ENCODE assay signal across 17 cellular contexts in the genomic region with DNA sequence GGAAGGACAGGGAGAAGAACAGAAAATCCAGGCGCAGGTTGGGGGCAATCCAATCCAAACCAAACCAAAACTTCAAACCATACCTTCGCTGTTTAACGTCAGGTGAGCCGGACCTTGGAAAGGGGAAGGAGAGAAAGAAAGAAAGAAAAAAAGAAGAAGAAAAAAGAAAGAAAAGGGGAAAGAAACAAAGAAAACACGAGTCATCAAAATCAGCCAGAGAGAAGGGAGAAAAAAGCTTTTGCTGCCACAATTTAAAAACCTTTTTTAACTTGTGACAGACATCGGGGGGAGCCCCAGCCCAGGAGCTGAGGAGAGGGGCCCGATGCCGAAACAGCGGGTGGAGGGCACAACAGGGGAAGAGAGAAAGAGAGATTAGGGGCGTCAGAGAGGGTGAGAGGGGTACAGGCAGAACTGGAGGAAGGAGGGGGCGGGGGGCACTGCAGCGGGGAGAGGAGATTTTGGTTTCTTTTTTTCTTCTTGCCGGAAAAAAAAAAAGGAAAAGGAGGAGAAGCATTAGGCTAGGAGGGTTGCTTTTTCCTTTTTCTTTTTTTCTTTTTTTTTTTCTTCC. TPM values are rescaled to one million over a fixed set of nuclear protein-coding genes. Genes with fewer than 3 reads are reported as not detected.
A peak's percentile ranks its signal among the peaks of the same experiment; 100 is the strongest.
DNase-seq lines count a peak whose midpoint lies in the region; ATAC-seq and TF ChIP-seq lines count a peak whose summit lies in the region.
"Had no signal": no experiment of that assay in that cellular context is flagged by ENCODE, and none has a peak within 500 bp of the region (broad histone marks: within the 10 kb centered on the region; RNA-seq: fewer than 3 reads in every experiment).

No MANE protein-coding gene starts in this region.

- POLR2A ChIA-PET in activated CD8-positive, alpha-beta T cell treated with anti-CD3 and anti-CD28 coated beads for 36 hours (lab: Charles Lee), result interaction anchor here (0.6 kb wide), 1 partner anchor 54 kb away, joined by 3 read pairs; no protein-coding TSS in a partner anchor
- POLR2A ChIA-PET in activated CD8-positive, alpha-beta T cell treated with anti-CD3 and anti-CD28 coated beads, Interleukin-2, amount 10 ng/mL, durations not matched to agents 7 days and 5 days (lab: Charles Lee), result no interaction called here

- no peaks in the 10 kb centered on the region for H4K20me1 ChIP-seq in H9 (ENCODE audit: control insufficient read depth, insufficient read depth, insufficient read length)

- no peaks in the 10 kb centered on the region for H3K79me2 ChIP-seq in H9 (ENCODE audit: insufficient read depth, low read length)

- no peak overlapping the region for H2AFZ ChIP-seq in H9 (ENCODE audit: low read length)

- no peak overlapping the region for H2BK20ac ChIP-seq in H9 (ENCODE audit: low read depth, low read length, poor library complexity, severe bottlenecking)

- H3K9me3 ChIP-seq in H9 (ENCODE audit: control insufficient read depth, low read depth, low read length) (no peaks in the 10 kb centered on the region), MG63 (no peaks in the 10 kb centered on the region)
- H3K9me3 ChIP-seq: adrenal gland, uterus had no signal

- no peaks in the 10 kb centered on the region for H3K9me3 Mint-ChIP-seq in activated CD8-positive, alpha-beta T cell treated with anti-CD3 and anti-CD28 coated beads for 36 hours
- no peaks in the 10 kb centered on the region for H3K9me3 Mint-ChIP-seq in activated CD8-positive, alpha-beta T cell treated with anti-CD3 and anti-CD28 coated beads, Interleukin-2, amount 10 ng/mL, durations not matched to agents 7 days and 5 days (ENCODE audit: insufficient read depth)
- H3K9me3 Mint-ChIP-seq in H9, result no peaks in the 10 kb centered on the region
- no peaks in the 10 kb centered on the region for H3K9me3 Mint-ChIP-seq in brain

- intact Hi-C loops in activated CD8-positive, alpha-beta T cell treated with anti-CD3 and anti-CD28 coated beads for 36 hours (cut with micrococcal nuclease), result no loop called here
- intact Hi-C loops in posterior vena cava (cut with DNase I), result no loop called here

- H2BK12ac ChIP-seq in H9 (ENCODE audit: insufficient read length, low read depth, low read length), result no peak overlapping the region

- no peak overlapping the region for H2AK5ac ChIP-seq in H9 (ENCODE audit: insufficient read length, low read length)

- no peak for ATAC-seq in activated CD8-positive, alpha-beta T cell treated with anti-CD3 and anti-CD28 coated beads for 36 hours
- ATAC-seq in activated CD8-positive, alpha-beta T cell treated with anti-CD3 and anti-CD28 coated beads, Interleukin-2, amount 10 ng/mL, durations not matched to agents 7 days and 5 days, result no peak
- ATAC-seq: left ventricle myocardium superior had no signal

- H3K27me3 Mint-ChIP-seq in activated CD8-positive, alpha-beta T cell treated with anti-CD3 and anti-CD28 coated beads for 36 hours, result peaks cover 22% of the 10 kb centered on the region
- peaks cover 42% of the 10 kb centered on the region for H3K27me3 Mint-ChIP-seq in activated CD8-positive, alpha-beta T cell treated with anti-CD3 and anti-CD28 coated beads, Interleukin-2, amount 10 ng/mL, durations not matched to agents 7 days and 5 days (ENCODE audit: low read depth)
- H3K27me3 Mint-ChIP-seq in H9 (ENCODE audit: low read depth) (peaks cover 66% of the 10 kb centered on the region), brain (no peaks in the 10 kb centered on the region)

- no peak overlapping the region for H3K4ac ChIP-seq in H9 (ENCODE audit: low read depth, low read length)

- no peak overlapping the region for H3K27ac ChIP-seq in H9 (ENCODE audit: insufficient read length, low read depth, low read length)
- H3K27ac ChIP-seq: adrenal gland, uterus had no signal

- H2BK5ac ChIP-seq in H9 (ENCODE audit: insufficient read length, low read length), result no peak overlapping the region

- no peak overlapping the region for H3K9ac ChIP-seq in H9 (ENCODE audit: extremely low read depth, insufficient read length, low read length)

- TF ChIP-seq CTCF in activated CD8-positive, alpha-beta T cell treated with anti-CD3 and anti-CD28 coated beads for 36 hours (IDR thresholded peaks at IDR 0.05), result no peak
- TF ChIP-seq CTCF in H9 (conservative IDR thresholded peaks at IDR 0.05) (0 out of 3 replicates have a peak, but pooled peaks have one; percentile 11), brain (conservative IDR thresholded peaks at IDR 0.05) (no peak)

- H3K36me3 Mint-ChIP-seq in activated CD8-positive, alpha-beta T cell treated with anti-CD3 and anti-CD28 coated beads for 36 hours (ENCODE audit: low read depth), result no peaks in the 10 kb centered on the region
- H3K36me3 Mint-ChIP-seq in activated CD8-positive, alpha-beta T cell treated with anti-CD3 and anti-CD28 coated beads, Interleukin-2, amount 10 ng/mL, durations not matched to agents 7 days and 5 days (ENCODE audit: low read depth), result no peaks in the 10 kb centered on the region
- H3K36me3 Mint-ChIP-seq in H9 (ENCODE audit: insufficient read depth in 1 of 3, low read depth in 3 of 3) (no peaks in the 10 kb centered on the region), brain (no peaks in the 10 kb centered on the region)

- no peaks in the 10 kb centered on the region for H3K79me1 ChIP-seq in H9 (ENCODE audit: insufficient read depth, low read depth, low read length, poor library complexity, severe bottlenecking)

- no peak for DNase-seq in activated CD8-positive, alpha-beta T cell treated with anti-CD3 and anti-CD28 coated beads for 36 hours
- no peak for DNase-seq in activated CD8-positive, alpha-beta T cell treated with anti-CD3 and anti-CD28 coated beads, Interleukin-2, amount 10 ng/mL, durations not matched to agents 7 days and 5 days
- DNase-seq in H9, result no peak
- DNase-seq in posterior vena cava (ENCODE audit: low spot score), result peak; percentile 16
- DNase-seq in MG63, result no peak
- no peak for DNase-seq in NCI-H510A treated with DMSO at 0.1 percent for 48 hours (lab: John Stamatoyannopoulos, UW)
- DNase-seq in NCI-H2107 (lab: John Stamatoyannopoulos, UW), result no peak
- DNase-seq: adrenal gland; C1 segment of cervical spinal cord; left ventricle myocardium superior; NCI-H526 treated with DMSO at 0.1 percent for 48 hours; nucleus accumbens; Right ventricle myocardium superior; stimulated activated CD4-positive, alpha-beta T cell treated with anti-CD3 and anti-CD28 coated beads, Interleukin-4, amount 100 ng/mL, for 1 hour; uterus had no signal

- H3K23ac ChIP-seq in H9 (ENCODE audit: insufficient read length, low read depth, low read length), result no peak overlapping the region

- no peaks in the 10 kb centered on the region for H3K4me1 ChIP-seq in H9 (ENCODE audit: insufficient read depth, low read length)
- H3K4me1 ChIP-seq: uterus had no signal

- no peak overlapping the region for H3K56ac ChIP-seq in H9 (ENCODE audit: insufficient read length, low read depth, low read length)

- H3K4me3 Mint-ChIP-seq in activated CD8-positive, alpha-beta T cell treated with anti-CD3 and anti-CD28 coated beads for 36 hours, result peak overlapping the region; percentile 19
- no peak overlapping the region for H3K4me3 Mint-ChIP-seq in activated CD8-positive, alpha-beta T cell treated with anti-CD3 and anti-CD28 coated beads, Interleukin-2, amount 10 ng/mL, durations not matched to agents 7 days and 5 days
- H3K4me3 Mint-ChIP-seq in H9 (peak overlapping the region in 1 of 2 experiments; percentile 63; a peak in 2 of 5 replicates), brain (peak overlapping the region in 4 of 5 experiments; percentile 55 to 77 (median 60))

- no peaks in the 10 kb centered on the region for H3K36me3 ChIP-seq in MG63
- H3K36me3 ChIP-seq: adrenal gland, uterus had no signal

- H3K4me1 Mint-ChIP-seq in activated CD8-positive, alpha-beta T cell treated with anti-CD3 and anti-CD28 coated beads for 36 hours (ENCODE audit: low read depth), result peaks cover 26% of the 10 kb centered on the region
- H3K4me1 Mint-ChIP-seq in activated CD8-positive, alpha-beta T cell treated with anti-CD3 and anti-CD28 coated beads, Interleukin-2, amount 10 ng/mL, durations not matched to agents 7 days and 5 days (ENCODE audit: low read depth), result peaks cover 19% of the 10 kb centered on the region
- H3K4me1 Mint-ChIP-seq in H9 (peaks cover 19 to 35% of the 10 kb centered on the region in 2 experiments), brain (peaks cover 83% of the 10 kb centered on the region)

- H2BK120ac ChIP-seq in H9 (ENCODE audit: low read depth, low read length, poor library complexity, severe bottlenecking), result no peak overlapping the region

- whole genome bisulfite sequencing in H9 (ENCODE audit: extremely low coverage, insufficient read length, low lambda C conversion rate), result no CpG with 5 or more reads among the region's 13 CpGs

- no peak overlapping the region for H3K4me2 ChIP-seq in H9 (ENCODE audit: insufficient read depth, insufficient read length, low read length)

- H2BK15ac ChIP-seq in H9 (ENCODE audit: low read depth, low read length), result no peak overlapping the region

- H4K8ac ChIP-seq in H9 (replicated peaks; ENCODE audit: insufficient read length, low read depth, low read length), result no peak overlapping the region

- peaks cover 2% of the 10 kb centered on the region for H3K23me2 ChIP-seq in H9 (ENCODE audit: insufficient read length, low read depth, low read length, poor library complexity, severe bottlenecking)

- H4K91ac ChIP-seq in H9 (ENCODE audit: insufficient read length, low read depth, low read length), result no peak overlapping the region

- H4K5ac ChIP-seq in H9 (ENCODE audit: insufficient read length, low read depth, low read length), result no peak overlapping the region

- CTCF ChIA-PET in activated CD8-positive, alpha-beta T cell treated with anti-CD3 and anti-CD28 coated beads for 36 hours (lab: Charles Lee), result interaction anchor here (1.4 to 2.0 kb wide), 3 partner anchors 12 to 50 kb away, joined by 3 to 12 read pairs (median 5); no protein-coding TSS in a partner anchor
- CTCF ChIA-PET in activated CD8-positive, alpha-beta T cell treated with anti-CD3 and anti-CD28 coated beads, Interleukin-2, amount 10 ng/mL, durations not matched to agents 7 days and 5 days (lab: Charles Lee), result interaction anchor here (1.1 to 1.6 kb wide), 3 partner anchors 12 to 244 kb away, joined by 4 to 12 read pairs (median 5); partner anchors contain the start of gene RASGRP2

- H3K27ac Mint-ChIP-seq in activated CD8-positive, alpha-beta T cell treated with anti-CD3 and anti-CD28 coated beads for 36 hours, result peak overlapping the region; percentile 33
- no peak overlapping the region for H3K27ac Mint-ChIP-seq in activated CD8-positive, alpha-beta T cell treated with anti-CD3 and anti-CD28 coated beads, Interleukin-2, amount 10 ng/mL, durations not matched to agents 7 days and 5 days
- H3K27ac Mint-ChIP-seq in H9 (peak overlapping the region in 1 of 3 experiments; percentile 77; a peak in 2 of 7 replicates), brain (peak overlapping the region in 4 of 5 experiments; percentile 41 to 97 (median 74))

- no peak overlapping the region for H3K14ac ChIP-seq in H9 (ENCODE audit: insufficient read depth, low read length)

- H3K27me3 ChIP-seq in H9 (ENCODE audit: insufficient read depth, low read length) (no peaks in the 10 kb centered on the region), MG63 (no peaks in the 10 kb centered on the region)
- H3K27me3 ChIP-seq: adrenal gland, uterus had no signal

- no peak overlapping the region for H3K18ac ChIP-seq in H9 (ENCODE audit: insufficient read length, low read depth, low read length)

- H3T11ph ChIP-seq in H9 (ENCODE audit: low read length), result no peak overlapping the region

- no peak overlapping the region for H3K4me3 ChIP-seq in MG63
- H3K4me3 ChIP-seq: adrenal gland, uterus had no signal

RNA-seq across cellular contexts. Expression of gene NRXN2, which starts 30.1 kb away (rescaled TPM):
- total RNA-seq in activated CD8-positive, alpha-beta T cell treated with anti-CD3 and anti-CD28 coated beads for 36 hours, result under 1 TPM; 0.07 to 0.22 TPM
- total RNA-seq in activated CD8-positive, alpha-beta T cell treated with anti-CD3 and anti-CD28 coated beads, Interleukin-2, amount 10 ng/mL, durations not matched to agents 7 days and 5 days, result under 1 TPM; 0.13 to 0.34 TPM
- total RNA-seq in H9 (2021) (3.9 and 4.8 TPM in 2 replicates), posterior vena cava (1 to 10 TPM; 7.9 to 8.8 TPM)
- polyA plus RNA-seq in brain (ENCODE audit: insufficient read depth, low read depth, low replicate concordance), result 117 TPM
- 4.2 and 12.7 TPM in 2 replicates for total RNA-seq in MG63 (2014; rRNA removed; shearing (Covaris generic); ENCODE audit: low replicate concordance)
- total RNA-seq: bronchial epithelial cell had no signal

RNA-seq across cellular contexts. Expression of gene RASGRP2, which starts 51.1 kb away (rescaled TPM):
- 1 to 10 TPM; 7.8 to 8.2 TPM for total RNA-seq in activated CD8-positive, alpha-beta T cell treated with anti-CD3 and anti-CD28 coated beads for 36 hours
- 100 to 1,000 TPM; 101 to 115 TPM for total RNA-seq in activated CD8-positive, alpha-beta T cell treated with anti-CD3 and anti-CD28 coated beads, Interleukin-2, amount 10 ng/mL, durations not matched to agents 7 days and 5 days
- 24.0 and 26.9 TPM in 2 replicates for total RNA-seq in H9 (2021)
- polyA plus RNA-seq in brain (ENCODE audit: insufficient read depth, low read depth, low replicate concordance), result 5.9 TPM
- 10 to 100 TPM; 41.3 to 49.6 TPM for total RNA-seq in posterior vena cava
- not detected in 2 replicates for total RNA-seq in MG63 (2014; rRNA removed; shearing (Covaris generic); ENCODE audit: low replicate concordance)
- total RNA-seq: bronchial epithelial cell had no signal
